In the genomic region with DNA sequence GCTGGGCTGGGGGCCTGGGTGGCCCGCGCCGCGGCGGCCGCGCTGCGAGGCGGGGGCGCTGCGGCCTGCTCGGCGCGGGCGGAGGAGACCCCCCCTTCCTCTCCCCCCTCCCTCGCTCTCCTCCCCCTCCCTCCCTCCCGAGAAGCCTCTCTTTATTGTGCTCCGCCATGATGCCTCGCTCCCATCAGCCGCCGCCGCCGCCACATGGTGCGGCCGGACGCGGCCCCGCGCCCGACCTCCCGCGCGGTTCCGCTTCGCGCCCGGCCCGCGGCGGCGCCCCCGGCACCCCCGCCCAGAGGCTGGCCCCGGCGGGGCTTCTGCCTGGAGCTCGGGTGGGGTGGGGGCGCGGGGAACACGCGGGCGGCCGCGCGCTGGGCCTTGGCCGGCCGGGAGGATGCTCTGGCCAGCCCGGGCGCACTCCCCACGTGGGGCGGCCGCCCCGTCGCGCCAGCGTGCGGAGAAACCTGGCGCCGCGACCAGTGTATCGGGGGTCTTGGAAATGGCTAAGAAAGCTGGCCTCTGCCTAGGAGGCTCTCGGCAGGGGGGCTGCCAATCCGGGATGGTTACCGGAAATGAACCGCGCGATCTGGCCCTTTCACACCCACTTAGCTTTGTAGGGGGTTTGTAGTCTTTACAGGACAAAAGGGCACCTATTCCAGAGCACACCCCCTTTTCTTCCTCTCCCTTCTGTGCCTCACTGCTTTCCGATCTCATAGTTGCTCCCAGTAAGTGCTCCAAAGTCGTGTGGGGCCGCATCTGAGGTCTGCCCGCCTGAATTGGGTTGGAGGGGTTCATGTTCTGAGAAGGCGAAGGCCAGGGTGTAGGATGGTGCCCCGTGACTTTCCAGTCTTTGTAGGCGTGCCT, we compare ENCODE assay signal across 8 cellular contexts. TPM values are rescaled to one million over a fixed set of nuclear protein-coding genes. Genes with fewer than 3 reads are reported as not detected.
A peak's percentile ranks its signal among the peaks of the same experiment; 100 is the strongest.
DNase-seq lines count a peak whose midpoint lies in the region; ATAC-seq and TF ChIP-seq lines count a peak whose summit lies in the region.

No MANE protein-coding gene starts in this region.

- H3K36me3 ChIP-seq in left lung: peaks cover 8 to 37% of the 10 kb centered on the region in 2 donors

- H3K9me3 ChIP-seq in left lung: no peaks in the 10 kb centered on the region

- ATAC-seq in left lung (no peak), GM19324 (IDR thresholded peaks at IDR 0.05; ENCODE audit: low FRiP score, unreplicated experiment) (no peak)

- peak; percentile 12 for TF ChIP-seq POLR2A in GM10847 (IDR thresholded peaks at IDR 0.05; ENCODE audit: extremely low read depth, insufficient read length)

- peaks cover 20 to 57% of the 10 kb centered on the region in 2 donors for H3K4me1 ChIP-seq in left lung

- H3K27ac ChIP-seq in VCaP (peak overlapping the region; percentile 97), left lung (peak overlapping the region; percentile 37 to 48)

- DNase-seq in HuH-7.5 (ENCODE audit: low spot score): peak; percentile 71
- peak; percentile 46 for DNase-seq in cerebellar cortex (ENCODE audit: low spot score)
- DNase-seq in left lung: peak in 1 of 2 donors; percentile 83
- peak; percentile 58 for DNase-seq in stimulated activated CD4-positive, alpha-beta T cell treated with anti-CD3 and anti-CD28 coated beads, Interleukin-4, amount 100 ng/mL, for 1 hour
- DNase-seq in kidney glomerular epithelial cell (lab: John Stamatoyannopoulos, UW): no peak

- intact Hi-C loops in left lung (cut with DNase I): no loop called here

- H3K4me3 ChIP-seq in left lung: peak overlapping the region; percentile 68 to 90

- no peaks in the 10 kb centered on the region for H3K27me3 ChIP-seq in left lung

- TF ChIP-seq CTCF in VCaP (conservative IDR thresholded peaks at IDR 0.05) (no peak), left lung (IDR thresholded peaks at IDR 0.05) (no peak)

RNA-seq across cellular contexts. Expression of a gene that starts 1.0 kb away (rescaled TPM):
- 100 to 1,000 TPM; 249 to 294 TPM for total RNA-seq in left lung

RNA-seq across cellular contexts. Expression of a gene that starts 12.3 kb away (rescaled TPM):
- total RNA-seq in left lung: 10 to 100 TPM; 11.8 to 15.9 TPM

RNA-seq across cellular contexts. Expression of a gene that starts 33.4 kb away (rescaled TPM):
- total RNA-seq in left lung: 10 to 100 TPM; 52.7 to 55.4 TPM

RNA-seq across cellular contexts. Expression of a gene that starts 33.9 kb away (rescaled TPM):
- total RNA-seq in left lung: 10 to 100 TPM; 42.2 to 48.9 TPM
